ENCODE assay signal across 25 cellular contexts in the genomic region with DNA sequence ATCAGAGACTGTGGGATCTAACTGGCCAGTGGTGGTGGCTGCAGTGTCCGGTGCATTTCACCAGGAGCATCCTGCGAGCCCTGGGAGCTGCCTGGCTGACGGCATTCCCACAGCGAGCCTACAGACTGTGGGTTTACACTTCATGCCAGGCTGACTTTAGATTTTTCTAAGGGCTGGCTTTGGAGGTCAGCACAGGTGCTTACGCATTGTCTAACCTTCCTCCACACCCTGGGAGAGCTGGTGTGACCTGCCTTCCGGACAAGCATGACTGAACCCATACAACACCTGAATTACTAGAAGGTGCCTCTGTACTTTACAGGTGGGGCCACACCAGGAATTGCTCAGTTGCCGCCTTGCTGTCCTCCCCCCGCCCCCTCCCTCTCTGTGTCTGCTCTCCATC.
A peak's percentile ranks its signal among the peaks of the same experiment; 100 is the strongest.
DNase-seq lines count a peak whose midpoint lies in the region; ATAC-seq and TF ChIP-seq lines count a peak whose summit lies in the region.
"Had no signal": no experiment of that assay in that cellular context is flagged by ENCODE, and none has a peak within 500 bp of the region (broad histone marks: within the 10 kb centered on the region; RNA-seq: fewer than 3 reads in every experiment).

No MANE protein-coding gene starts in this region.

- H3K4me2 ChIP-seq in neuronal stem cell (ENCODE audit: insufficient read depth, low read length, poor library complexity, severe bottlenecking): no peak overlapping the region

- H2AK5ac ChIP-seq in neuronal stem cell (ENCODE audit: low read depth, low read length): no peak overlapping the region

- no peaks in the 10 kb centered on the region for H3K9me3 ChIP-seq in esophagus (ENCODE audit: control insufficient read depth in 2 of 2, insufficient read depth in 1 of 2, low read depth in 1 of 2, low read length in 1 of 2)
- no peaks in the 10 kb centered on the region for H3K9me3 ChIP-seq in neuronal stem cell (replicated peaks in 1 of 2; ENCODE audit: control insufficient read depth in 2 of 2, insufficient read depth in 1 of 2, low read depth in 1 of 2, low read length in 2 of 2)
- no peaks in the 10 kb centered on the region for H3K9me3 ChIP-seq in right atrium auricular region
- H3K9me3 ChIP-seq: SJSA1, thoracic aorta had no signal

- no peak overlapping the region for H3K9ac ChIP-seq in neuronal stem cell (ENCODE audit: low read depth, low read length, poor library complexity)
- H3K9ac ChIP-seq: GM23248 had no signal

- 62 to 73% methylated on average over 8 of the region's 8 CpGs for WGBS in esophagus, 2 donors
- no CpG with 5 or more reads among the region's 8 CpGs for WGBS in neuronal stem cell (ENCODE audit: extremely low coverage in 2 of 2, insufficient read length in 2 of 2, insufficient replicate concordance in 1 of 2), 2 donors

- H4K91ac ChIP-seq in neuronal stem cell (ENCODE audit: low read depth, low read length, poor library complexity): no peak overlapping the region

- ATAC-seq in HG02852 (IDR thresholded peaks at IDR 0.05; ENCODE audit: unreplicated experiment): no peak
- no peak for ATAC-seq in GM21526 (IDR thresholded peaks at IDR 0.05; ENCODE audit: low FRiP score, unreplicated experiment)
- ATAC-seq: activated CD4-positive, CD25-positive, alpha-beta regulatory T cell treated with anti-CD3 and anti-CD28 coated beads, Interleukin-2, amount 50 U/mL, for 24 hours; activated naive CD4-positive, alpha-beta T cell treated with anti-CD3 and anti-CD28 coated beads, Interleukin-2, amount 50 U/mL, for 72 hours; stimulated activated memory B cell treated with anti-CD40 and anti-IgM and Interleukin-4, amounts not matched to agents 10 μg/mL and 1 μg/mL and 100 μg/mL, for 72 hours; T-cell had no signal

- no peak overlapping the region for H3K14ac ChIP-seq in neuronal stem cell (ENCODE audit: low read length)

- DNase-seq in DMS53 treated with DMSO at 0.1 percent for 48 hours (lab: John Stamatoyannopoulos, UW; ENCODE audit: unreplicated experiment) (peak; percentile 97), NCI-H187 treated with DMSO at 0.1 percent for 48 hours (lab: John Stamatoyannopoulos, UW) (peak; percentile 45), neuronal stem cell (ENCODE audit: low spot score) (no peak), right atrium auricular region (ENCODE audit: low spot score) (no peak)
- no peak for DNase-seq in stimulated activated CD4-positive, alpha-beta T cell treated with anti-CD3 and anti-CD28 coated beads, Interleukin-12 subunit alpha, Interleukin-12 subunit beta, amount 100 ng/mL, for 4 hours
- DNase-seq: activated CD4-positive, alpha-beta memory T cell treated with anti-CD3 and anti-CD28 coated beads for 36 hours; activated CD8-positive, alpha-beta memory T cell treated with anti-CD3 and anti-CD28 coated beads, Interleukin-2, amount 50 U/mL, for 48 hours; anterior cingulate cortex; C1 segment of cervical spinal cord; naive B cell; NCI-H1930; occipital lobe; stimulated activated CD4-positive, alpha-beta T cell treated with anti-CD3 and anti-CD28 coated beads, Interleukin-2, amount 100 ng/mL, for 48 hours; T-cell had no signal

- H3K27ac ChIP-seq in esophagus (ENCODE audit: low read depth in 2 of 2, low read length in 1 of 2): peak overlapping the region; percentile 78 to 96
- H3K27ac ChIP-seq in neuronal stem cell (replicated peaks; ENCODE audit: low read length): no peak overlapping the region
- H3K27ac ChIP-seq in right atrium auricular region: no peak overlapping the region
- H3K27ac ChIP-seq: cardiac muscle cell, coronary artery, SJSA1, thoracic aorta had no signal

- H2BK12ac ChIP-seq in neuronal stem cell (ENCODE audit: low read length): no peak overlapping the region

- no peak overlapping the region for H2BK5ac ChIP-seq in neuronal stem cell (ENCODE audit: low read length)

- no peaks in the 10 kb centered on the region for H3K79me1 ChIP-seq in neuronal stem cell (ENCODE audit: low read depth, low read length)

- H2AFZ ChIP-seq in neuronal stem cell (ENCODE audit: low read length): no peak overlapping the region
- H2AFZ ChIP-seq: GM23248 had no signal

- H3K4ac ChIP-seq in neuronal stem cell (ENCODE audit: low read length): no peak overlapping the region

- no peaks in the 10 kb centered on the region for H3K27me3 ChIP-seq in esophagus (ENCODE audit: control insufficient read depth in 1 of 2, insufficient read depth in 2 of 2, low read length in 2 of 2)
- no peaks in the 10 kb centered on the region for H3K27me3 ChIP-seq in neuronal stem cell (ENCODE audit: control insufficient read depth in 3 of 3, insufficient read depth in 3 of 3, low read depth in 1 of 3, low read length in 3 of 3)
- H3K27me3 ChIP-seq in right atrium auricular region: no peaks in the 10 kb centered on the region
- H3K27me3 ChIP-seq: cardiac muscle cell, SJSA1 had no signal

- no peak overlapping the region for H4K8ac ChIP-seq in neuronal stem cell (ENCODE audit: low read depth, low read length)

- H2BK120ac ChIP-seq in neuronal stem cell (ENCODE audit: low read depth, low read length): no peak overlapping the region

- H3K4me3 ChIP-seq in esophagus (ENCODE audit: low read depth in 1 of 2, low read length in 2 of 2) (no peak overlapping the region), neuronal stem cell (ENCODE audit: low read length in 2 of 2) (peak overlapping the region in 1 of 2 donors; percentile 5), right atrium auricular region (no peak overlapping the region)
- H3K4me3 ChIP-seq: cardiac muscle cell, coronary artery, GM23248, SJSA1, thoracic aorta had no signal

- H3K18ac ChIP-seq in neuronal stem cell (ENCODE audit: low read length): peak overlapping the region; percentile 0

- no peak for TF ChIP-seq CTCF in right atrium auricular region (IDR thresholded peaks at IDR 0.05)

- H3K36me3 ChIP-seq in esophagus (ENCODE audit: control insufficient read depth in 2 of 2, insufficient read depth in 2 of 2, low read length in 1 of 2) (peaks cover 7 to 17% of the 10 kb centered on the region in 2 donors), neuronal stem cell (replicated peaks in 1 of 2; ENCODE audit: control insufficient read depth in 2 of 2, insufficient read depth in 2 of 2, low read length in 2 of 2) (peaks cover 0 to 41% of the 10 kb centered on the region in 2 donors), right atrium auricular region (peaks cover 25% of the 10 kb centered on the region)
- H3K36me3 ChIP-seq: thoracic aorta had no signal

- H3K23ac ChIP-seq in neuronal stem cell (ENCODE audit: low read depth, low read length, poor library complexity): no peak overlapping the region

- H2BK15ac ChIP-seq in neuronal stem cell (ENCODE audit: low read length): no peak overlapping the region

- H3K4me1 ChIP-seq in esophagus (ENCODE audit: control insufficient read depth in 2 of 2, insufficient read depth in 2 of 2, low read length in 1 of 2) (peaks cover 0 to 13% of the 10 kb centered on the region in 2 donors), neuronal stem cell (ENCODE audit: control insufficient read depth in 2 of 2, insufficient read depth in 1 of 2, low read depth in 1 of 2, low read length in 2 of 2) (no peaks in the 10 kb centered on the region), right atrium auricular region (no peaks in the 10 kb centered on the region)
- H3K4me1 ChIP-seq: SJSA1 had no signal

Comparison
In these comparisons a context has a peak if more than half of its experiments do, and no peak if none do; other contexts are left out.
1. DNase-seq: peak in DMS53 treated with DMSO at 0.1 percent for 48 hours (single experiment) and NCI-H187 treated with DMSO at 0.1 percent for 48 hours (single experiment); none in neuronal stem cell (single experiment), right atrium auricular region (single experiment) and stimulated activated CD4-positive, alpha-beta T cell treated with anti-CD3 and anti-CD28 coated beads, Interleukin-12 subunit alpha, Interleukin-12 subunit beta, amount 100 ng/mL, for 4 hours (single experiment).
2. H3K27ac ChIP-seq: peak in esophagus (2 of 2); none in neuronal stem cell (single experiment) and right atrium auricular region (0 of 2).